In genomic region chr4:7101692-7102515, GRCh38 we compare ENCODE assay signal across 1 cellular context.
A peak's percentile ranks its signal among the peaks of the same experiment; 100 is the strongest.
TF ChIP-seq lines count a peak whose summit lies in the region.

No MANE protein-coding gene starts in this region.

TF ChIP-seq in HepG2, 621 proteins besides CTCF, POLR2A, EP300 and RAD21 (continued from another document and continues in another):
- TF ChIP-seq ZBTB25 (CRISPR knock-in tag; IDR thresholded peaks at IDR 0.05) (no peak), LCORL (IDR thresholded peaks at IDR 0.05) (no peak), LCORL (CRISPR knock-in tag; IDR thresholded peaks at IDR 0.05) (0 out of 2 replicates have a peak, but pooled peaks have one; percentile 39), ZNF354B (CRISPR knock-in tag; IDR thresholded peaks at IDR 0.05) (no peak), SRSF9 (IDR thresholded peaks at IDR 0.05; ENCODE audit: borderline replicate concordance, insufficient read depth, low read depth, low read length, poor library complexity, severe bottlenecking) (no peak), ZNF746 (CRISPR knock-in tag; IDR thresholded peaks at IDR 0.05) (0 out of 2 replicates have a peak, but pooled peaks have one; percentile 20), SAFB2 (CRISPR knock-in tag; IDR thresholded peaks at IDR 0.05; ENCODE audit: borderline replicate concordance, low read depth) (no peak), XRCC5 (optimal IDR thresholded peaks at IDR 0.05; ENCODE audit: low read length) (peak; percentile 96), MYC (CRISPR knock-in tag; IDR thresholded peaks at IDR 0.05; ENCODE audit: borderline replicate concordance) (peak; percentile 66), ZNF768 (CRISPR knock-in tag; IDR thresholded peaks at IDR 0.05) (no peak; the same call in 1 of the 2 replicates), ZNF350 (CRISPR knock-in tag; IDR thresholded peaks at IDR 0.05; ENCODE audit: borderline replicate concordance, low read depth) (peak; percentile 44; the same call in 1 of the 2 replicates), REL (CRISPR knock-in tag; conservative IDR thresholded peaks at IDR 0.05) (no peak), ARNT2 (CRISPR knock-in tag; IDR thresholded peaks at IDR 0.05; ENCODE audit: low read depth) (0 out of 2 replicates have a peak, but pooled peaks have one; percentile 25), ZNF317 (CRISPR knock-in tag; IDR thresholded peaks at IDR 0.05) (no peak), SMAD1 (CRISPR knock-in tag; IDR thresholded peaks at IDR 0.05; ENCODE audit: borderline replicate concordance, low read depth) (no peak), XBP1 (CRISPR knock-in tag; IDR thresholded peaks at IDR 0.05) (no peak), JUN (CRISPR knock-in tag; IDR thresholded peaks at IDR 0.05) (no peak), ZBTB46 (CRISPR knock-in tag; IDR thresholded peaks at IDR 0.05; ENCODE audit: borderline replicate concordance) (no peak), ZNF598 (CRISPR knock-in tag; IDR thresholded peaks at IDR 0.05; ENCODE audit: borderline replicate concordance) (peak; percentile 74; the same call in 1 of the 2 replicates), ATF7 (IDR thresholded peaks at IDR 0.05) (no peak), ATF7 (CRISPR knock-in tag; IDR thresholded peaks at IDR 0.05) (0 out of 2 replicates have a peak, but pooled peaks have one; percentile 42), HDAC6 (IDR thresholded peaks at IDR 0.05; ENCODE audit: low read depth, low read length) (no peak), ZNF776 (CRISPR knock-in tag; IDR thresholded peaks at IDR 0.05) (no peak), TOE1 (CRISPR knock-in tag; IDR thresholded peaks at IDR 0.05) (no peak), CHD2 (IDR thresholded peaks at IDR 0.05; ENCODE audit: low read depth, low read length) (no peak), GABPA (IDR thresholded peaks at IDR 0.05; ENCODE audit: low read depth, low read length) (peak; percentile 19), GABPA (CRISPR knock-in tag; IDR thresholded peaks at IDR 0.05; ENCODE audit: low read depth) (peak; percentile 45; the same call in 1 of the 2 replicates), ZSCAN22 (CRISPR knock-in tag; IDR thresholded peaks at IDR 0.05) (no peak), ZNF615 (CRISPR knock-in tag; IDR thresholded peaks at IDR 0.05; ENCODE audit: borderline replicate concordance) (no peak), ZNF749 (CRISPR knock-in tag; IDR thresholded peaks at IDR 0.05; ENCODE audit: borderline replicate concordance) (no peak), ZNF501 (CRISPR knock-in tag; IDR thresholded peaks at IDR 0.05) (peak; percentile 35; the same call in 1 of the 2 replicates), ZNF652 (CRISPR knock-in tag; IDR thresholded peaks at IDR 0.05; ENCODE audit: borderline replicate concordance, low read depth) (no peak), HNRNPL (IDR thresholded peaks at IDR 0.05; ENCODE audit: low read depth, low read length) (peak; percentile 67; the same call in 1 of the 2 replicates), ZFX (CRISPR knock-in tag; IDR thresholded peaks at IDR 0.05; ENCODE audit: low read depth) (peak; percentile 38), MBNL3 (CRISPR knock-in tag; conservative IDR thresholded peaks at IDR 0.05) (no peak), GFI1 (CRISPR knock-in tag; IDR thresholded peaks at IDR 0.05; ENCODE audit: borderline replicate concordance) (no peak), HDAC2 (CRISPR knock-in tag; IDR thresholded peaks at IDR 0.05) (0 out of 2 replicates have a peak, but pooled peaks have one; percentile 15), SMYD3 (CRISPR knock-in tag; IDR thresholded peaks at IDR 0.05) (no peak), THYN1 (CRISPR knock-in tag; IDR thresholded peaks at IDR 0.05; ENCODE audit: borderline replicate concordance, low read depth) (no peak), ZZZ3 (CRISPR knock-in tag; IDR thresholded peaks at IDR 0.05; ENCODE audit: borderline replicate concordance) (0 out of 2 replicates have a peak, but pooled peaks have one; percentile 68), ZNF83 (CRISPR knock-in tag; IDR thresholded peaks at IDR 0.05; ENCODE audit: borderline replicate concordance) (no peak), BRD4 (CRISPR knock-in tag; IDR thresholded peaks at IDR 0.05) (0 out of 2 replicates have a peak, but pooled peaks have one; percentile 20), RORA (CRISPR knock-in tag; IDR thresholded peaks at IDR 0.05) (no peak), ZNF275 (CRISPR knock-in tag; IDR thresholded peaks at IDR 0.05; ENCODE audit: borderline replicate concordance) (no peak), ZNF674 (CRISPR knock-in tag; IDR thresholded peaks at IDR 0.05; ENCODE audit: low read depth) (no peak), ARNT (IDR thresholded peaks at IDR 0.05) (no peak), HMGXB4 (CRISPR knock-in tag; IDR thresholded peaks at IDR 0.05; ENCODE audit: borderline replicate concordance in 1 of 2, low read depth in 1 of 2) (peak; percentile 67 to 84)
- TF ChIP-seq, protein P1, sequence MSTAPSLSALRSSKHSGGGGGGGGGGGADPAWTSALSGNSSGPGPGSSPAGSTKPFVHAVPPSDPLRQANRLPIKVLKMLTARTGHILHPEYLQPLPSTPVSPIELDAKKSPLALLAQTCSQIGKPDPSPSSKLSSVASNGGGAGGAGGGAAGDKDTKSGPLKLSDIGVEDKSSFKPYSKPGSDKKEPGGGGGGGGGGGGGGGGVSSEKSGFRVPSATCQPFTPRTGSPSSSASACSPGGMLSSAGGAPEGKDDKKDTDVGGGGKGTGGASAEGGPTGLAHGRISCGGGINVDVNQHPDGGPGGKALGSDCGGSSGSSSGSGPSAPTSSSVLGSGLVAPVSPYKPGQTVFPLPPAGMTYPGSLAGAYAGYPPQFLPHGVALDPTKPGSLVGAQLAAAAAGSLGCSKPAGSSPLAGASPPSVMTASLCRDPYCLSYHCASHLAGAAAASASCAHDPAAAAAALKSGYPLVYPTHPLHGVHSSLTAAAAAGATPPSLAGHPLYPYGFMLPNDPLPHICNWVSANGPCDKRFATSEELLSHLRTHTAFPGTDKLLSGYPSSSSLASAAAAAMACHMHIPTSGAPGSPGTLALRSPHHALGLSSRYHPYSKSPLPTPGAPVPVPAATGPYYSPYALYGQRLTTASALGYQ (CRISPR knock-in tag; IDR thresholded peaks at IDR 0.05), result peak; percentile 47; the same call in 1 of the 2 replicates
- TF ChIP-seq, protein P2, sequence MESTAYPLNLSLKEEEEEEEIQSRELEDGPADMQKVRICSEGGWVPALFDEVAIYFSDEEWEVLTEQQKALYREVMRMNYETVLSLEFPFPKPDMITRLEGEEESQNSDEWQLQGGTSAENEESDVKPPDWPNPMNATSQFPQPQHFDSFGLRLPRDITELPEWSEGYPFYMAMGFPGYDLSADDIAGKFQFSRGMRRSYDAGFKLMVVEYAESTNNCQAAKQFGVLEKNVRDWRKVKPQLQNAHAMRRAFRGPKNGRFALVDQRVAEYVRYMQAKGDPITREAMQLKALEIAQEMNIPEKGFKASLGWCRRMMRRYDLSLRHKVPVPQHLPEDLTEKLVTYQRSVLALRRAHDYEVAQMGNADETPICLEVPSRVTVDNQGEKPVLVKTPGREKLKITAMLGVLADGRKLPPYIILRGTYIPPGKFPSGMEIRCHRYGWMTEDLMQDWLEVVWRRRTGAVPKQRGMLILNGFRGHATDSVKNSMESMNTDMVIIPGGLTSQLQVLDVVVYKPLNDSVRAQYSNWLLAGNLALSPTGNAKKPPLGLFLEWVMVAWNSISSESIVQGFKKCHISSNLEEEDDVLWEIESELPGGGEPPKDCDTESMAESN (CRISPR knock-in tag; conservative IDR thresholded peaks at IDR 0.05), result 0 out of 2 replicates have a peak, but pooled peaks have one; percentile 54
- TF ChIP-seq, protein P3, sequence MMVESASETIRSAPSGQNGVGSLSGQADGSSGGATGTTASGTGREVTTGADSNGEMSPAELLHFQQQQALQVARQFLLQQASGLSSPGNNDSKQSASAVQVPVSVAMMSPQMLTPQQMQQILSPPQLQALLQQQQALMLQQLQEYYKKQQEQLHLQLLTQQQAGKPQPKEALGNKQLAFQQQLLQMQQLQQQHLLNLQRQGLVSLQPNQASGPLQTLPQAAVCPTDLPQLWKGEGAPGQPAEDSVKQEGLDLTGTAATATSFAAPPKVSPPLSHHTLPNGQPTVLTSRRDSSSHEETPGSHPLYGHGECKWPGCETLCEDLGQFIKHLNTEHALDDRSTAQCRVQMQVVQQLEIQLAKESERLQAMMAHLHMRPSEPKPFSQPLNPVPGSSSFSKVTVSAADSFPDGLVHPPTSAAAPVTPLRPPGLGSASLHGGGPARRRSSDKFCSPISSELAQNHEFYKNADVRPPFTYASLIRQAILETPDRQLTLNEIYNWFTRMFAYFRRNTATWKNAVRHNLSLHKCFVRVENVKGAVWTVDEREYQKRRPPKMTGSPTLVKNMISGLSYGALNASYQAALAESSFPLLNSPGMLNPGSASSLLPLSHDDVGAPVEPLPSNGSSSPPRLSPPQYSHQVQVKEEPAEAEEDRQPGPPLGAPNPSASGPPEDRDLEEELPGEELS (CRISPR knock-in tag; IDR thresholded peaks at IDR 0.05), result peak; percentile 8; the same call in 1 of the 2 replicates
- TF ChIP-seq, protein P4, sequence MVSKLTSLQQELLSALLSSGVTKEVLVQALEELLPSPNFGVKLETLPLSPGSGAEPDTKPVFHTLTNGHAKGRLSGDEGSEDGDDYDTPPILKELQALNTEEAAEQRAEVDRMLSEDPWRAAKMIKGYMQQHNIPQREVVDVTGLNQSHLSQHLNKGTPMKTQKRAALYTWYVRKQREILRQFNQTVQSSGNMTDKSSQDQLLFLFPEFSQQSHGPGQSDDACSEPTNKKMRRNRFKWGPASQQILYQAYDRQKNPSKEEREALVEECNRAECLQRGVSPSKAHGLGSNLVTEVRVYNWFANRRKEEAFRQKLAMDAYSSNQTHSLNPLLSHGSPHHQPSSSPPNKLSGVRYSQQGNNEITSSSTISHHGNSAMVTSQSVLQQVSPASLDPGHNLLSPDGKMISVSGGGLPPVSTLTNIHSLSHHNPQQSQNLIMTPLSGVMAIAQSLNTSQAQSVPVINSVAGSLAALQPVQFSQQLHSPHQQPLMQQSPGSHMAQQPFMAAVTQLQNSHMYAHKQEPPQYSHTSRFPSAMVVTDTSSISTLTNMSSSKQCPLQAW (CRISPR knock-in tag; IDR thresholded peaks at IDR 0.05), result 0 out of 2 replicates have a peak, but pooled peaks have one; percentile 30
- TF ChIP-seq, protein P5, sequence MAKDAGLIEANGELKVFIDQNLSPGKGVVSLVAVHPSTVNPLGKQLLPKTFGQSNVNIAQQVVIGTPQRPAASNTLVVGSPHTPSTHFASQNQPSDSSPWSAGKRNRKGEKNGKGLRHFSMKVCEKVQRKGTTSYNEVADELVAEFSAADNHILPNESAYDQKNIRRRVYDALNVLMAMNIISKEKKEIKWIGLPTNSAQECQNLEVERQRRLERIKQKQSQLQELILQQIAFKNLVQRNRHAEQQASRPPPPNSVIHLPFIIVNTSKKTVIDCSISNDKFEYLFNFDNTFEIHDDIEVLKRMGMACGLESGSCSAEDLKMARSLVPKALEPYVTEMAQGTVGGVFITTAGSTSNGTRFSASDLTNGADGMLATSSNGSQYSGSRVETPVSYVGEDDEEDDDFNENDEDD (CRISPR knock-in tag; IDR thresholded peaks at IDR 0.05; ENCODE audit: borderline replicate concordance), result peak; percentile 21; the same call in 1 of the 2 replicates
- TF ChIP-seq, protein P6, sequence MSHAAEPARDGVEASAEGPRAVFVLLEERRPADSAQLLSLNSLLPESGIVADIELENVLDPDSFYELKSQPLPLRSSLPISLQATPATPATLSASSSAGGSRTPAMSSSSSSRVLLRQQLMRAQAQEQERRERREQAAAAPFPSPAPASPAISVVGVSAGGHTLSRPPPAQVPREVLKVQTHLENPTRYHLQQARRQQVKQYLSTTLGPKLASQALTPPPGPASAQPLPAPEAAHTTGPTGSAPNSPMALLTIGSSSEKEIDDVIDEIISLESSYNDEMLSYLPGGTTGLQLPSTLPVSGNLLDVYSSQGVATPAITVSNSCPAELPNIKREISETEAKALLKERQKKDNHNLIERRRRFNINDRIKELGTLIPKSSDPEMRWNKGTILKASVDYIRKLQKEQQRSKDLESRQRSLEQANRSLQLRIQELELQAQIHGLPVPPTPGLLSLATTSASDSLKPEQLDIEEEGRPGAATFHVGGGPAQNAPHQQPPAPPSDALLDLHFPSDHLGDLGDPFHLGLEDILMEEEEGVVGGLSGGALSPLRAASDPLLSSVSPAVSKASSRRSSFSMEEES (CRISPR knock-in tag; IDR thresholded peaks at IDR 0.05), result peak; percentile 34; the same call in 1 of the 2 replicates
